ENCODE assay signal across 8 cellular contexts in the genomic region with DNA sequence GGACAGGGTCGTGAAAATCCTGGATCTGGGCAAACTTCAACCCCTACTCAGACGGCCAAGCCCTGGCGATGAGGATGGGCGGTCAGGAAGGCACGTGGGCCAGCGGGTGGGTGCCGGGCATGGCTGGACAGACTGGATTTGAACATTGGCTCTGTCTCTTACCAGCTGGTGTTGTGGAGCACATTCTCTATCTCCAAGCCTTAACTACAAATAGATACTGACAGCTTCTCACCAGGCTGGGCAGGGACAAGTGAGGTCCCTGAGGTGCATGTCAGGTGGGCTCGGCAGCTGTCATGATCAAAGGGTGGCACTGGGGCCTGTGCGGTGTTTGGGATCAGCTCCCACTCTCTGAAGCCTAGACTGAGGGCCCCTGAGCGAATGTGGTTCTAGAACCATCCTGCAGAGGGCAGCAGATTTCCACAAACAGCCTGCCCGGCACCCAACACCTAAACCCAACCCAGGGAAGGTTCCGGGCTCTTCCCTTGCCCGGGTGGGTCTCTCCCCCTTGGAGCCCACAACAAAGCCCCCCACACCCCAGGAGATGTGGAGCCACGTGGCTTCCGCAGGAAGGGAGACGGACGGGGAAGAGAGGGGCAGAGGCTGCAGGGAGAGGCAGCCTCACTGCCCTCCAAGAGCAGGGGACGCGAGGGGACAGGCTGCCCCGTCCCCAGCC.
DNase-seq lines count a peak whose midpoint lies in the region; ATAC-seq lines count a peak whose summit lies in the region.

No MANE protein-coding gene starts in this region.

- peak; percentile 85 for ATAC-seq in GM18519 (IDR thresholded peaks at IDR 0.05; ENCODE audit: low FRiP score, unreplicated experiment)
- peak; percentile 71 for ATAC-seq in HG03039 (IDR thresholded peaks at IDR 0.05; ENCODE audit: unreplicated experiment)

- DNase-seq in AG20443 (ENCODE audit: low spot score): peak; percentile 87
- peak; percentile 14 for DNase-seq in NCI-H2196 treated with DMSO at 0.1 percent for 48 hours (lab: John Stamatoyannopoulos, UW; ENCODE audit: unreplicated experiment)
- DNase-seq in activated CD4-positive, alpha-beta T cell treated with anti-CD3 and anti-CD28 coated beads, Interleukin-2, amount 50 U/mL, for 48 hours: peak; percentile 72 to 76
- DNase-seq in effector CD4-positive, alpha-beta T cell: peak; percentile 55
- DNase-seq in medulla oblongata (ENCODE audit: extremely low spot score): peak; percentile 87
- peak; percentile 20 for DNase-seq in stimulated activated CD8-positive, alpha-beta memory T cell treated with anti-CD3 and anti-CD28 coated beads, Interleukin-15, amount 100 ng/mL, for 24 hours (ENCODE audit: low read depth)

Comparison
In these comparisons a context has a peak if more than half of its experiments do, and no peak if none do; other contexts are left out.
1. Peak in every context shown above with its lines: DNase-seq and ATAC-seq.
2. DNase-seq: peak in every context shown above with its lines; median percentile 87 in AG20443; 87 in medulla oblongata; 74 in activated CD4-positive, alpha-beta T cell treated with anti-CD3 and anti-CD28 coated beads, Interleukin-2, amount 50 U/mL, for 48 hours; 55 in effector CD4-positive, alpha-beta T cell; 20 in stimulated activated CD8-positive, alpha-beta memory T cell treated with anti-CD3 and anti-CD28 coated beads, Interleukin-15, amount 100 ng/mL, for 24 hours; 14 in NCI-H2196 treated with DMSO at 0.1 percent for 48 hours.